In the genomic region with DNA sequence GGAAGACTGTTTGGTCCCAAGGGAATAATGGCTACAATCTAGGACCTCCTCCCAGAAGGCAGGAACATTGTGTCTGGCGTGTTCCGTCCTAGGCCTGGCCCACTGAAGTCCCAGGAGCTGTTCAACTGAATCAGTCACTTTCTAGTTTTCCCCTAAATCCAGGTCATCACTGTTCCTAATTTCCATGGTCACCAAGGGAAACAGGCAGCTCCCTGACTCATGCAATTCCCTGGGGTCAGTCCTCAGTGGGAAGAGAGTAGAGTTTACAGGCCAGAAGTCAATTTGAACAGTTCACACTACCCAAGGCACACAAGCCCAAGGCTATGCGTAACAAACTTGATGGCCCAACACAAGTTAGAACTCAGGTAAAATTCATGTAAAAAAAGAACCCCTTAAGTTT, we compare ENCODE assay signal across 11 cellular contexts. TPM values are rescaled to one million over a fixed set of nuclear protein-coding genes. Genes with fewer than 3 reads are reported as not detected.
DNase-seq lines count a peak whose midpoint lies in the region; ATAC-seq and TF ChIP-seq lines count a peak whose summit lies in the region.
"Had no signal": no experiment of that assay in that cellular context is flagged by ENCODE, and none has a peak within 500 bp of the region (broad histone marks: within the 10 kb centered on the region; RNA-seq: fewer than 3 reads in every experiment).

No MANE protein-coding gene starts in this region.

- H3K27ac ChIP-seq in ACC112 (ENCODE audit: low read depth, low read length) (peak overlapping the region; percentile 87), gastroesophageal sphincter (peak overlapping the region; percentile 39 to 86 (median 84))

- ATAC-seq in gastroesophageal sphincter (peak; percentile 53), GM18868 (IDR thresholded peaks at IDR 0.05; ENCODE audit: unreplicated experiment) (no peak)

- no peak for TF ChIP-seq POLR2A in gastroesophageal sphincter (IDR thresholded peaks at IDR 0.05)

- TF ChIP-seq CTCF in gastroesophageal sphincter (IDR thresholded peaks at IDR 0.05), result no peak

- TF ChIP-seq EP300 in gastroesophageal sphincter (IDR thresholded peaks at IDR 0.05), result no peak

- H3K79me2 ChIP-seq in ACC112 (ENCODE audit: control insufficient read depth, insufficient read depth, low read length, unreplicated experiment), result peaks cover 92% of the 10 kb centered on the region

- H3K27me3 ChIP-seq in ACC112 (ENCODE audit: insufficient read depth, low read length) (no peaks in the 10 kb centered on the region), gastroesophageal sphincter (no peaks in the 10 kb centered on the region)

- intact Hi-C loops in posterior vena cava (cut with DNase I), result no loop called here

- H3K36me3 ChIP-seq in ACC112 (ENCODE audit: insufficient read depth, low read length) (peaks cover 3% of the 10 kb centered on the region), gastroesophageal sphincter (peaks cover 0 to 7% of the 10 kb centered on the region in 2 donors)

- H3K9me3 ChIP-seq in gastroesophageal sphincter, result no peaks in the 10 kb centered on the region

- H2AFZ ChIP-seq in ACC112 (ENCODE audit: low read length, unreplicated experiment), result no peak overlapping the region

- DNase-seq in RPMI7951 (ENCODE audit: low read depth) (peak; percentile 62), posterior vena cava (ENCODE audit: low spot score) (peak; percentile 84), A172 (ENCODE audit: low spot score) (no peak), NCI-H82 (lab: John Stamatoyannopoulos, UW) (no peak)
- DNase-seq in activated CD4-positive, alpha-beta T cell treated with anti-CD3 and anti-CD28 coated beads, Interleukin-2, amount 50 U/mL, for 4 hours, result no peak
- DNase-seq: caudate nucleus, H9, NCI-H2171 treated with DMSO at 0.1 percent for 48 hours had no signal

- H3K4me3 ChIP-seq in ACC112 (ENCODE audit: low read depth, low read length) (no peak overlapping the region), gastroesophageal sphincter (no peak overlapping the region)

- H3K4me1 ChIP-seq in ACC112 (ENCODE audit: control insufficient read depth, insufficient read depth, low read length, unreplicated experiment) (peaks cover 64% of the 10 kb centered on the region), gastroesophageal sphincter (peaks cover 34 to 90% (median 41%) of the 10 kb centered on the region in 3 donors)

- 43 to 89% methylated on average over 3 of the region's 3 CpGs for WGBS in gastroesophageal sphincter (ENCODE audit: low coverage in 1 of 2), 2 donors

RNA-seq across cellular contexts. Expression of a gene that starts 44.0 kb away (rescaled TPM):
- total RNA-seq in RPMI7951 (2014; rRNA removed; shearing (Covaris generic)), result 21.2 and 23.8 TPM in 2 replicates
- total RNA-seq in gastroesophageal sphincter (10 to 100 TPM; 33.1 to 59.1 (median 43.3) TPM), posterior vena cava (100 to 1,000 TPM; 106 to 129 TPM)
- total RNA-seq in A172 (2014; rRNA removed; shearing (Covaris generic)), result 3.9 and 5.5 TPM in 2 replicates

Comparison
In these comparisons a context has a peak if more than half of its experiments do, and no peak if none do; other contexts are left out.
1. DNase-seq: peak in RPMI7951 (single experiment) and posterior vena cava (single experiment); none in A172 (single experiment), activated CD4-positive, alpha-beta T cell treated with anti-CD3 and anti-CD28 coated beads, Interleukin-2, amount 50 U/mL, for 4 hours (0 of 2) and NCI-H82 (single experiment).